ENCODE assay signal across 8 cellular contexts in genomic region chr2:85584354-85584856, GRCh38. TPM values are rescaled to one million over a fixed set of nuclear protein-coding genes. Genes with fewer than 3 reads are reported as not detected.
DNase-seq lines count a peak whose midpoint lies in the region; TF ChIP-seq lines count a peak whose summit lies in the region.

Gene VAMP5 (plus strand): TSS chr2:85584431. CDS start chr2:85584491, 60 bp downstream.

- no peak for TF ChIP-seq POLR2A in breast epithelium (IDR thresholded peaks at IDR 0.05)
- TF ChIP-seq POLR2A in stomach (IDR thresholded peaks at IDR 0.05) = no peak

- H3K27ac ChIP-seq in OCI-LY1 (ENCODE audit: low read depth, low read length, poor library complexity, severe bottlenecking) (no peak within 1 kb of the TSS), breast epithelium (peak within 1 kb of the TSS; percentile 86 to 94), stomach (peak within 1 kb of the TSS; percentile 87 to 94 (median 91))

- no peak for TF ChIP-seq EP300 in stomach (IDR thresholded peaks at IDR 0.05)

- WGBS in stomach, 5 donors = 0 to 9% (median 4%) methylated on average over 15 to 52 of the region's 52 CpGs

- no peak within 1 kb of the TSS; the same call in 1 of the 2 replicates for H3K9ac ChIP-seq in OCI-LY1 (ENCODE audit: low read length)

- no peak within 1 kb of the TSS for H2AFZ ChIP-seq in OCI-LY1 (ENCODE audit: low read length)

- DNase-seq in AG20443 (ENCODE audit: low spot score) (peak; percentile 80), GM20000 (ENCODE audit: low spot score) (peak; percentile 88), breast epithelium (ENCODE audit: low spot score in 2 of 2) (no peak), kidney epithelial cell (ENCODE audit: low read depth) (no peak), stomach (peak; percentile 53), NOMO-1 treated with dmso at 0.1 percent for 144 hours (lab: John Stamatoyannopoulos, UW; ENCODE audit: unreplicated experiment) (no peak), inferior parietal cortex (ENCODE audit: extremely low spot score) (no peak)

- H3K9me3 ChIP-seq in OCI-LY1 (ENCODE audit: low read length) = no peaks in the 10 kb centered on the region
- H3K9me3 ChIP-seq in breast epithelium = no peaks in the 10 kb centered on the region
- H3K9me3 ChIP-seq in stomach = no peaks in the 10 kb centered on the region

- intact Hi-C loops in breast epithelium (cut with DNase I; ENCODE audit: low total_unique reads) (no loop called here), stomach (cut with DNase I; ENCODE audit: low total_unique reads) (no loop called here)

- no peaks in the 10 kb centered on the region for H4K20me1 ChIP-seq in OCI-LY1 (ENCODE audit: insufficient read depth, low read length)

- peak within 1 kb of the TSS; percentile 46; the same call in 1 of the 2 replicates for H3K4me2 ChIP-seq in OCI-LY1 (ENCODE audit: low read length)

- H3F3A ChIP-seq in OCI-LY1 (ENCODE audit: insufficient read depth, low read length) = no peaks in the 10 kb centered on the region

- H3K79me2 ChIP-seq in OCI-LY1 (ENCODE audit: insufficient read depth, low read length) = no peaks in the 10 kb centered on the region

- H3K27me3 ChIP-seq in OCI-LY1 (ENCODE audit: insufficient read depth, low read length) = no peaks in the 10 kb centered on the region
- H3K27me3 ChIP-seq in breast epithelium = no peaks in the 10 kb centered on the region
- no peaks in the 10 kb centered on the region for H3K27me3 ChIP-seq in kidney epithelial cell (ENCODE audit: control insufficient read depth, insufficient read depth, low read length)
- no peaks in the 10 kb centered on the region for H3K27me3 ChIP-seq in stomach

- H3K36me3 ChIP-seq in OCI-LY1 (ENCODE audit: insufficient read depth, low read length) = peaks cover 51% of the 10 kb centered on the region
- no peaks in the 10 kb centered on the region for H3K36me3 ChIP-seq in breast epithelium
- H3K36me3 ChIP-seq in kidney epithelial cell (ENCODE audit: control insufficient read depth, insufficient read depth, low read length) = no peaks in the 10 kb centered on the region
- peaks cover 0 to 21% (median 8%) of the 10 kb centered on the region in 4 donors for H3K36me3 ChIP-seq in stomach

- H3K9me2 ChIP-seq in OCI-LY1 (ENCODE audit: low read depth, low read length) = no peaks in the 10 kb centered on the region

- TF ChIP-seq CTCF in GM20000 (IDR thresholded peaks at IDR 0.05; ENCODE audit: extremely low read depth, missing control alignments) (no peak), OCI-LY1 (IDR thresholded peaks at IDR 0.05; ENCODE audit: low read length) (no peak), breast epithelium (IDR thresholded peaks at IDR 0.05) (no peak), kidney epithelial cell (IDR thresholded peaks at IDR 0.05; ENCODE audit: insufficient read depth, low read length, poor library complexity, severe bottlenecking) (no peak), stomach (IDR thresholded peaks at IDR 0.05) (no peak)

- H3K4me3 ChIP-seq in OCI-LY1 (ENCODE audit: low read depth, low read length, poor library complexity, severe bottlenecking) = peak within 1 kb of the TSS; percentile 7
- H3K4me3 ChIP-seq in breast epithelium = peak within 1 kb of the TSS; percentile 56 to 78 (median 61)
- peak within 1 kb of the TSS; percentile 39 for H3K4me3 ChIP-seq in kidney epithelial cell (ENCODE audit: low read depth, low read length)
- peak within 1 kb of the TSS; percentile 58 to 69 (median 62) for H3K4me3 ChIP-seq in stomach

- H3K4me1 ChIP-seq in OCI-LY1 (ENCODE audit: insufficient read depth, low read length, severe bottlenecking) = peaks cover 10% of the 10 kb centered on the region
- H3K4me1 ChIP-seq in breast epithelium = peaks cover 5 to 12% of the 10 kb centered on the region in 2 donors
- H3K4me1 ChIP-seq in stomach = peaks cover 53 to 80% (median 74%) of the 10 kb centered on the region in 4 donors

RNA-seq across cellular contexts. Expression of gene VAMP5, which starts in this region (rescaled TPM):
- total RNA-seq in breast epithelium = 10 to 100 TPM; 33.8 to 92.0 (median 50.8) TPM
- total RNA-seq in kidney epithelial cell = 16.5 and 28.5 TPM in 2 replicates
- 10 to 100 TPM in 4 of 5 donors, 1 to 10 TPM in 1; 7.7 to 82.6 (median 29.5) TPM for total RNA-seq in stomach
- 10 to 100 TPM; 87.7 to 95.1 (median 90.4) TPM for polyA plus RNA-seq in stomach

Comparison
In these comparisons a context has a peak if more than half of its experiments do, and no peak if none do; other contexts are left out.
1. DNase-seq: peak in AG20443 (single experiment), GM20000 (single experiment) and stomach (single experiment); none in breast epithelium (0 of 2), kidney epithelial cell (single experiment), NOMO-1 treated with dmso at 0.1 percent for 144 hours (single experiment) and inferior parietal cortex (single experiment).
2. H3K4me3 ChIP-seq: peak in every context shown above with its lines; median percentile 62 in stomach; 61 in breast epithelium; 39 in kidney epithelial cell; 7 in OCI-LY1.